Comparison of ENCODE assay signal across 21 cellular contexts in the genomic region with DNA sequence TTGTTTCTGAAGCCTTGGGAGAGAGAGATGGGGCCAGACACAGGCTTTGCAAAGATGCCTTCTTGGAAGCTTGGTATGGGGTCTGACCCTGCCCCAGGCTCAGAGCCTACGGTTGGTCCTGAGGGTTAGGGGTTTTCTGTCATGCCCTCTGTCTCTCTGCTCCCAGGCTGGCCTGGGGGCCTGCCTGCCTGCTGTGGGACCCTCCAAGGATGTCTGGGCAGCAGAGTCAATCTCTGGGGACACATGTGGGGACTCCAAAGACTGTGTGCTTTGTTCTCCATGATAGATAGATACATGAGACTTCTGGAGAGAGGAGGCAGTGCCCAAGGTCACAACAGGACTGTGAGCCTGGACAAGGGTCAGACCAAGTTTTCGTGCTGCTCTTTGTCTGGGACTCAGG.
DNase-seq lines count a peak whose midpoint lies in the region; ATAC-seq, FAIRE-seq and TF ChIP-seq lines count a peak whose summit lies in the region.
"Had no signal": no experiment of that assay in that cellular context is flagged by ENCODE, and none has a peak within 500 bp of the region (broad histone marks: within the 10 kb centered on the region; RNA-seq: fewer than 3 reads in every experiment).

No MANE protein-coding gene starts in this region.

- H3K36me3 ChIP-seq in right atrium auricular region (no peaks in the 10 kb centered on the region), lung (ENCODE audit: control insufficient read depth in 2 of 2, insufficient read depth in 2 of 2, low read length in 2 of 2) (no peaks in the 10 kb centered on the region)
- H3K36me3 ChIP-seq: BLaER1 had no signal

- H3K27ac Mint-ChIP-seq in T-cell, result no peak overlapping the region
- H3K27ac Mint-ChIP-seq: B cell; CD4-positive, CD25-positive, alpha-beta regulatory T cell; CD8-positive, alpha-beta T cell had no signal

- no peaks in the 10 kb centered on the region for H3K36me3 Mint-ChIP-seq in T-cell
- H3K36me3 Mint-ChIP-seq: CD4-positive, CD25-positive, alpha-beta regulatory T cell; CD8-positive, alpha-beta T cell had no signal

- 46 to 63% methylated on average over 2 of the region's 2 CpGs for WGBS in lung, 2 donors

- H3K27ac ChIP-seq in right atrium auricular region (no peak overlapping the region), lung (ENCODE audit: low read depth in 1 of 2, low read length in 1 of 2) (no peak overlapping the region)
- H3K27ac ChIP-seq: 22Rv1, BLaER1, C4-2B had no signal

- POLR2A ChIA-PET in T-cell (lab: Charles Lee), result no interaction called here

- FAIRE-seq in urothelium cell line (lab: Jason Lieb, UNC), result peak; percentile 55
- FAIRE-seq: A204.1, G401.6, GM12892, H54 had no signal

- H3K4me1 Mint-ChIP-seq in T-cell, result no peaks in the 10 kb centered on the region
- H3K4me1 Mint-ChIP-seq: B cell; CD4-positive, CD25-positive, alpha-beta regulatory T cell had no signal

- peaks cover 14 to 16% of the 10 kb centered on the region in 2 donors for H3K27me3 Mint-ChIP-seq in T-cell

- H3K9me3 ChIP-seq in right atrium auricular region, result no peaks in the 10 kb centered on the region
- peaks cover 0 to 1% of the 10 kb centered on the region in 2 donors for H3K9me3 ChIP-seq in lung (ENCODE audit: control insufficient read depth in 2 of 2, insufficient read depth in 1 of 2, low read length in 1 of 2)

- H3K4me1 ChIP-seq in right atrium auricular region (peaks cover 0 to 15% of the 10 kb centered on the region in 2 donors), lung (ENCODE audit: control insufficient read depth in 2 of 2, insufficient read depth in 2 of 2, low read length in 2 of 2) (no peaks in the 10 kb centered on the region)
- H3K4me1 ChIP-seq: BLaER1, Caco-2 had no signal

- TF ChIP-seq CTCF in right atrium auricular region (IDR thresholded peaks at IDR 0.05) (no peak), lung (IDR thresholded peaks at IDR 0.05; ENCODE audit: control extremely low read depth, extremely low read depth) (no peak)

- intact Hi-C loops in left cardiac atrium (cut with DNase I), result no loop called here

- H3K27me3 ChIP-seq in right atrium auricular region (no peaks in the 10 kb centered on the region), lung (ENCODE audit: control insufficient read depth, insufficient read depth) (no peaks in the 10 kb centered on the region)
- H3K27me3 ChIP-seq: BLaER1 had no signal

- DNase-seq in right atrium auricular region (ENCODE audit: low spot score), result peak; percentile 1
- no peak for DNase-seq in left cardiac atrium
- DNase-seq in lung (ENCODE audit: low spot score), result peak; percentile 20
- DNase-seq in urothelium cell line (ENCODE audit: low spot score), result no peak
- DNase-seq in NCI-H2029 treated with DMSO at 0.1 percent for 48 hours (lab: John Stamatoyannopoulos, UW), result no peak
- DNase-seq in T-cell, result no peak
- DNase-seq: Caco-2; CD4-positive, CD25-positive, alpha-beta regulatory T cell; CD8-positive, alpha-beta T cell; DMS153; DND-41; GOT3; HCEC 1CT had no signal

- CTCF ChIA-PET in T-cell (lab: Charles Lee), result no interaction called here

- H3K9me3 Mint-ChIP-seq in T-cell, result no peaks in the 10 kb centered on the region
- H3K9me3 Mint-ChIP-seq: CD8-positive, alpha-beta T cell had no signal

- no peak overlapping the region for H3K4me3 Mint-ChIP-seq in T-cell
- H3K4me3 Mint-ChIP-seq: B cell; CD4-positive, CD25-positive, alpha-beta regulatory T cell; CD8-positive, alpha-beta T cell had no signal

- ATAC-seq in left cardiac atrium, result no peak
- ATAC-seq in lung (ENCODE audit: insufficient read depth, low FRiP score), result no peak
- no peak for ATAC-seq in T-cell (replicated peaks in 1 of 4)
- ATAC-seq: CD8-positive, alpha-beta T cell had no signal

- no peak overlapping the region for H3K4me3 ChIP-seq in right atrium auricular region
- H3K4me3 ChIP-seq in lung, result no peak overlapping the region
- H3K4me3 ChIP-seq: BLaER1 had no signal

Comparison
In these comparisons a context has a peak if more than half of its experiments do, and no peak if none do; other contexts are left out.
1. DNase-seq: peak in right atrium auricular region (single experiment) and lung (single experiment); none in left cardiac atrium (single experiment), urothelium cell line (single experiment), NCI-H2029 treated with DMSO at 0.1 percent for 48 hours (single experiment) and T-cell (0 of 34).